ENCODE assay signal across 8 cellular contexts in the genomic region with DNA sequence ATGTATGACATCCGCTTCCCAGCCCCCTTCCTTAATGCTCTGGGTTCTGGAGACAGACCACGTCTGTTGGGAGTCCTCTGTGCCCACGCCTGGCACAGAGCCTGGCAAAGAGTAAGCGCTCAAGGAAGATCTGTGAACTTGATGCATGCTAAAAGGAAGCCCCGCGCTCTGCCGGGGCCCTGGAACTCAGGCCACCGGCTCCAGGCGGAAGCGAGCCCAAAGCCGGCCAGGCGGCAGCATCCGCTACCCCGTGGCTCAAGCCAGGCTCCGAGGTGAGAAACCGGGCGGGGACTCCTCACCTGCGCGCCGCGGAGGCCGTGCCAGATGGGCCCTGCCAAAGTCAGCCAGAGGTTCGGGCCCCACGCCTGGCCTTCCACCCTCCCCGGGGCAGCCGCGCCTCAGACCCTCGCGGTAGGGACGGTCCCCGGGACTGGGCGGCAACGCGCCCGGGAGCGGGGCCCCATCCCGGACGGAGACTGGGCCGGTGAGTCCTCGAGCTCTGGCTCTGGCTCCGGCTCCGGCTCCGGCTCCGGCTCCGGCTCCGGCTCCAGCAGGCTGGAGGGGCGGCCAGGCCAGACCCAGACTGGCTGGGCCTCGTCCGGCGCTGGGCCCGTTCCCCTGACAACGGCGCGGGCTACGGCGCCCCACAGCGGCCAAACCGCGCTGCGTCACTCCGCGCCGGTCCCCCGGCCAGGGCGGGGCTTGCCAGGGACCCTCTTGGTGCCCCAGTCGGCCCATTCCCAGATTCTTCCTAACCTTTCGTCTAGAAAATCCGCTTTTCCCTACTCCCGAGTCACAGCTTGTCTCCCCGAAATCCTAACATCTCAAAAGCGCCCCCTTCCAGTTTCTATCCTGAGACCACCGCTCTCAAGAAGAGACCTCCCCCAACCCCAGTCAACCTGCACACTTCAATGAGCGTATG. TPM values are rescaled to one million over a fixed set of nuclear protein-coding genes. Genes with fewer than 3 reads are reported as not detected.
DNase-seq lines count a peak whose midpoint lies in the region; ATAC-seq and TF ChIP-seq lines count a peak whose summit lies in the region.

A gene with protein sequence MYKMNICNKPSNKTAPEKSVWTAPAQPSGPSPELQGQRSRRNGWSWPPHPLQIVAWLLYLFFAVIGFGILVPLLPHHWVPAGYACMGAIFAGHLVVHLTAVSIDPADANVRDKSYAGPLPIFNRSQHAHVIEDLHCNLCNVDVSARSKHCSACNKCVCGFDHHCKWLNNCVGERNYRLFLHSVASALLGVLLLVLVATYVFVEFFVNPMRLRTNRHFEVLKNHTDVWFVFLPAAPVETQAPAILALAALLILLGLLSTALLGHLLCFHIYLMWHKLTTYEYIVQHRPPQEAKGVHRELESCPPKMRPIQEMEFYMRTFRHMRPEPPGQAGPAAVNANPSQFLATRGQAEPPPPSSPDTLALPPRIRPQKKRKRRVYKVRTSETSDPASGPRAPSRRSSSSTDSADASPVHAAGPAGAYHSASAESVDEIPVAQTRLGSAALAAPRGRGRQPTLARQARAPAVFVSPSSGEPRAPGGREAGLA (minus strand): TSS at position 606 of the 922 bp plus-strand sequence. CDS start 8,702 bp downstream, outside the sequence.

- no peaks in the 10 kb centered on the region for H3K9me3 Mint-ChIP-seq in T-cell

- TF ChIP-seq CTCF in AG04450 (IDR thresholded peaks at IDR 0.05; ENCODE audit: low read depth, low read length) = peak; percentile 38
- no peak for TF ChIP-seq CTCF in HL-60 (IDR thresholded peaks at IDR 0.05; ENCODE audit: insufficient read depth, low read length)
- no peak for TF ChIP-seq CTCF in cardiac fibroblast (IDR thresholded peaks at IDR 0.05; ENCODE audit: low read depth, low read length)
- TF ChIP-seq CTCF in gastrocnemius medialis (IDR thresholded peaks at IDR 0.05 in 4 of 5, conservative IDR thresholded peaks at IDR 0.05 in 1 of 5) = peak; percentile 60 to 79 (median 75)

- H3K36me3 ChIP-seq in iPS-20b (ENCODE audit: insufficient read depth, low read depth, low read length) (no peaks in the 10 kb centered on the region), gastrocnemius medialis (no peaks in the 10 kb centered on the region)

- CTCF ChIA-PET in AG04450 (lab: Charles Lee) = interaction anchor here (0.6 to 3.3 kb wide), 14 partner anchors 9 to 156 kb away, joined by 3 to 34 read pairs (median 3); partner anchors contain the start of gene TPPP3
- CTCF ChIA-PET in T-cell (lab: Charles Lee) = no interaction called here

- H3K27ac Mint-ChIP-seq in T-cell = no peak within 1 kb of the TSS

- peaks cover 6 to 12% (median 11%) of the 10 kb centered on the region in 3 donors for H3K4me1 Mint-ChIP-seq in T-cell

- H3K4me1 ChIP-seq in iPS-20b (ENCODE audit: insufficient read depth, low read length) (peaks cover 8% of the 10 kb centered on the region; the same call in 1 of the 2 replicates), gastrocnemius medialis (peaks cover 12 to 20% of the 10 kb centered on the region in 2 donors)

- TF ChIP-seq POLR2A in gastrocnemius medialis (IDR thresholded peaks at IDR 0.05) = peak; percentile 24 to 34

- peak within 1 kb of the TSS; percentile 47 for H3K27ac ChIP-seq in AG04450 (ENCODE audit: low read depth, low read length)
- H3K27ac ChIP-seq in HL-60 (replicated peaks) = no peak within 1 kb of the TSS
- no peak within 1 kb of the TSS for H3K27ac ChIP-seq in iPS-20b (ENCODE audit: low read length)
- H3K27ac ChIP-seq in gastrocnemius medialis = peak within 1 kb of the TSS; percentile 75 to 82 (median 76)

- H3K27me3 ChIP-seq in AG04450 (ENCODE audit: control insufficient read depth, insufficient read depth, low read length) = no peaks in the 10 kb centered on the region
- H3K27me3 ChIP-seq in HL-60 (ENCODE audit: insufficient read depth, poor library complexity, severe bottlenecking) = peaks cover 16% of the 10 kb centered on the region
- H3K27me3 ChIP-seq in iPS-20b (ENCODE audit: insufficient read depth, low read length) = peaks cover 5% of the 10 kb centered on the region; the same call in 1 of the 2 replicates
- H3K27me3 ChIP-seq in gastrocnemius medialis = no peaks in the 10 kb centered on the region

- POLR2A ChIA-PET in AG04450 (lab: Yijun Ruan, JAX) (no interaction called here), T-cell (lab: Charles Lee) (interaction anchor here in 1 of 2 donors (0.6 kb wide), 1 partner anchor 512 kb away, joined by 3 read pairs; no protein-coding TSS in a partner anchor)

- in situ Hi-C loops in gastrocnemius medialis (cut with MboI; ENCODE audit: low sequenced_read_pairs in 4 of 4) = loop anchor here in 1 of 4 donors (10.0 kb wide), 1 partner anchor 151 kb away; no protein-coding TSS in a partner anchor

- H3K4me3 ChIP-seq in AG04450 (ENCODE audit: low read depth, low read length) (peak within 1 kb of the TSS; percentile 74), HL-60 (replicated peaks; ENCODE audit: insufficient read depth, low read length) (peak within 1 kb of the TSS; percentile 59), cardiac fibroblast (replicated peaks in 1 of 2; ENCODE audit: low read depth in 2 of 2, low read length in 2 of 2) (peak within 1 kb of the TSS; percentile 64 to 75), iPS-20b (ENCODE audit: low read length) (peak within 1 kb of the TSS; percentile 75), gastrocnemius medialis (peak within 1 kb of the TSS; percentile 59 to 87 (median 78))

- H3K9me3 ChIP-seq in AG04450 (ENCODE audit: control insufficient read depth, insufficient read depth, low read length) (no peaks in the 10 kb centered on the region; the same call in 1 of the 2 replicates), iPS-20b (ENCODE audit: insufficient read depth, low read depth, low read length) (no peaks in the 10 kb centered on the region), gastrocnemius medialis (no peaks in the 10 kb centered on the region)

- H3K4me3 Mint-ChIP-seq in T-cell = peak within 1 kb of the TSS; percentile 58 to 83 (median 74)

- intact Hi-C loops in gastrocnemius medialis (cut with DNase I; ENCODE audit: low total_unique reads) = loop anchor here (2.0 to 5.0 kb wide), 3 partner anchors 43 to 139 kb away; partner anchors contain the start of gene PLEKHG4

- ATAC-seq in GM18867 (IDR thresholded peaks at IDR 0.05; ENCODE audit: unreplicated experiment) (peak; percentile 72), T-cell (replicated peaks in 1 of 4) (peak; percentile 84 to 90 (median 86)), gastrocnemius medialis (peak; percentile 85 to 88), HG02981 (IDR thresholded peaks at IDR 0.05; ENCODE audit: unreplicated experiment) (no peak)

- H3K36me3 Mint-ChIP-seq in T-cell = no peaks in the 10 kb centered on the region

- H3K27me3 Mint-ChIP-seq in T-cell = peaks cover 31 to 34% of the 10 kb centered on the region in 2 donors

- DNase-seq in AG04450 (ENCODE audit: low read depth, low spot score) (no peak), HL-60 (ENCODE audit: low read depth in 1 of 2, low spot score in 1 of 2) (no peak), T-cell (peak in 14 of 34 experiments; percentile 15 to 47 (median 33)), cardiac fibroblast (ENCODE audit: low read depth in 2 of 2) (peak; percentile 64 to 74), gastrocnemius medialis (peak in 1 of 2 donors; percentile 48)

- H3K9ac ChIP-seq in iPS-20b (ENCODE audit: low read depth, low read length) = peak within 1 kb of the TSS; percentile 68; the same call in 1 of the 2 replicates

RNA-seq across cellular contexts. Expression of the gene that starts here (rescaled TPM):
- polyA plus RNA-seq in AG04450 (2011; rRNA removed) = 1.9 and 2.7 TPM in 2 replicates
- polyA minus RNA-seq in AG04450 (2011; rRNA and poly(A)+ RNA removed) = 2.6 and 4.6 TPM in 2 replicates
- under 1 TPM in 4 of 5 donors, not detected in 1; 0.26 to 0.85 (median 0.47) TPM for total RNA-seq in T-cell
- 10 to 100 TPM in 1 of 4 donors, 1 to 10 TPM in 3; 4.4 to 11.0 (median 8.9) TPM for total RNA-seq in gastrocnemius medialis

Comparison
In these comparisons a context has a peak if more than half of its experiments do, and no peak if none do; other contexts are left out.
1. Peak in ATAC-seq in T-cell; RNA of the gene not detected or under 1 TPM.
2. DNase-seq: peak in cardiac fibroblast (2 of 2); none in AG04450 (single experiment) and HL-60 (0 of 2).
3. H3K27ac ChIP-seq: peak in AG04450 (single experiment) and gastrocnemius medialis (4 of 4); none in HL-60 (single experiment) and iPS-20b (single experiment).
4. CTCF ChIP-seq: peak in AG04450 (single experiment) and gastrocnemius medialis (5 of 5); none in HL-60 (single experiment) and cardiac fibroblast (single experiment).
5. Peak in every context shown above with its lines, with median percentiles within 50 percentile points of each other: H3K4me3 ChIP-seq.